In the genomic region with DNA sequence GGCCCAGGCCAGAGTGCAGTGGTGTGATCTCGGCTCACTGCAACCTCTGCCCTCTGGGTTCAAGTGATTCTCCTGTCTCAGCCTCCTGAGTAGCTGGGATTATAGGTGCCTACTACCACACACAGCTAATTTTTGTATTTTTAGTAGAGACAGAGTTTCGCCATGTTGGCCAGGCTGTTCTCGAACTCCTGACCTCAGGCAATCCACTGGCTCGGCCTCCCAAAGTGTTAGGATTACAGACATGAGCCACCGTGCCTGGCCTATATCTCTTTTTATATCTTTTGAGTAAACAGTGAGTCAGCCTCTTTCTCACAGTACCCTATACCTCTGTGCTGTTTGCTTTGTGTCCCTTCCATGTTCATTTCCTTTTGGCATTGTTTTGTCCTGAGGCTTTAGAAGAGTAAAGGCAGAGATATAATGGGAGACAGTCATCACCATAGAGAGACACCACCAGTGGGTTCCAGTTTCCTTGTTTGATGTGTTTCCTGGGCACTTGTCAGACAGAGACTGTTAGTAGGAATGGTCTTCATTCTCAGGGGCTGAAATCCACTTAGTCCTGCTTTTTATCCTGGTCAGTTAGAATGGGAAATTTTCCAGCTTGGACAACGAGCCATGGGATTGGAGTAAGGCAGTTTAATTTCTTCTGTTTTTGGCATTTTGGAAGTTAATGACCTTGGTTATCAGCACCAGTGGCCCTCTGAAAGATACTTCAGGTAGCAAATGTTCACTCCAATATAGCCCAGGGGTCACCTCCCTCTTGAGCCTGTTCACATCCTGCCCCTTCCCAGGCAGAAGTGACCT, we compare ENCODE assay signal across 1 cellular context.
TF ChIP-seq lines count a peak whose summit lies in the region.

No MANE protein-coding gene starts in this region.

TF ChIP-seq in HepG2, 621 proteins besides CTCF, POLR2A, EP300 and RAD21 (continued from another document and continues in another):
- TF ChIP-seq AFF4 (CRISPR knock-in tag; IDR thresholded peaks at IDR 0.05) (0 out of 2 replicates have a peak, but pooled peaks have one; percentile 58), IRF2 (CRISPR knock-in tag; IDR thresholded peaks at IDR 0.05) (peak; percentile 87), ZNF33A (CRISPR knock-in tag; IDR thresholded peaks at IDR 0.05; ENCODE audit: borderline replicate concordance) (peak; percentile 45; the same call in 1 of the 2 replicates), RERE (CRISPR knock-in tag; IDR thresholded peaks at IDR 0.05; ENCODE audit: low read depth) (peak; percentile 77), SRSF4 (IDR thresholded peaks at IDR 0.05; ENCODE audit: low read depth, low read length, poor library complexity, severe bottlenecking) (no peak), ZNF556 (CRISPR knock-in tag; IDR thresholded peaks at IDR 0.05; ENCODE audit: borderline replicate concordance) (peak; percentile 28; the same call in 1 of the 2 replicates), ZFP62 (CRISPR knock-in tag; IDR thresholded peaks at IDR 0.05) (0 out of 2 replicates have a peak, but pooled peaks have one; percentile 59), RFXANK (CRISPR knock-in tag; IDR thresholded peaks at IDR 0.05) (0 out of 2 replicates have a peak, but pooled peaks have one; percentile 39), ZNF569 (CRISPR knock-in tag; IDR thresholded peaks at IDR 0.05; ENCODE audit: borderline replicate concordance) (no peak), FOXA3 (CRISPR knock-in tag; IDR thresholded peaks at IDR 0.05) (peak; percentile 99), MTA3 (CRISPR knock-in tag; IDR thresholded peaks at IDR 0.05) (no peak), ZFP36 (IDR thresholded peaks at IDR 0.05; ENCODE audit: borderline replicate concordance, low read depth, low read length, partially characterized antibody) (no peak), RARA (CRISPR knock-in tag; IDR thresholded peaks at IDR 0.05) (peak; percentile 91), ZNF577 (CRISPR knock-in tag; IDR thresholded peaks at IDR 0.05; ENCODE audit: borderline replicate concordance, low read depth) (no peak), ZNF761 (CRISPR knock-in tag; conservative IDR thresholded peaks at IDR 0.05) (peak; percentile 76; the same call in 1 of the 2 replicates), YY1 (IDR thresholded peaks at IDR 0.05; ENCODE audit: insufficient read depth, insufficient replicate concordance, low read depth, low read length) (peak; percentile 38), ISL2 (CRISPR knock-in tag; IDR thresholded peaks at IDR 0.05) (peak; percentile 69; the same call in 1 of the 2 replicates), ZNF737 (CRISPR knock-in tag; IDR thresholded peaks at IDR 0.05; ENCODE audit: borderline replicate concordance) (no peak), ZNF564 (CRISPR knock-in tag; IDR thresholded peaks at IDR 0.05) (no peak; the same call in 1 of the 2 replicates), YEATS4 (CRISPR knock-in tag; IDR thresholded peaks at IDR 0.05; ENCODE audit: borderline replicate concordance) (peak; percentile 31; the same call in 1 of the 2 replicates), GABPA (IDR thresholded peaks at IDR 0.05; ENCODE audit: low read depth, low read length) (no peak), GABPA (CRISPR knock-in tag; IDR thresholded peaks at IDR 0.05; ENCODE audit: low read depth) (peak; percentile 75), ZNF251 (CRISPR knock-in tag; IDR thresholded peaks at IDR 0.05) (no peak), CBX5 (CRISPR knock-in tag; IDR thresholded peaks at IDR 0.05; ENCODE audit: borderline replicate concordance) (peak; percentile 73; the same call in 1 of the 2 replicates), CHD4 (IDR thresholded peaks at IDR 0.05; ENCODE audit: borderline replicate concordance, low read length) (peak; percentile 97; the same call in 1 of the 2 replicates), HDAC2 (CRISPR knock-in tag; IDR thresholded peaks at IDR 0.05) (peak; percentile 90), SP5 (CRISPR knock-in tag; IDR thresholded peaks at IDR 0.05; ENCODE audit: borderline replicate concordance, low read depth) (0 out of 2 replicates have a peak, but pooled peaks have one; percentile 10), SNAPC2 (CRISPR knock-in tag; IDR thresholded peaks at IDR 0.05) (peak; percentile 36; the same call in 1 of the 2 replicates), KLF13 (CRISPR knock-in tag; IDR thresholded peaks at IDR 0.05) (no peak), MIER3 (CRISPR knock-in tag; IDR thresholded peaks at IDR 0.05; ENCODE audit: borderline replicate concordance) (peak; percentile 90), KAT8 (CRISPR knock-in tag; IDR thresholded peaks at IDR 0.05) (peak; percentile 65), ZNF710 (CRISPR knock-in tag; IDR thresholded peaks at IDR 0.05; ENCODE audit: borderline replicate concordance) (peak; percentile 95), FOXM1 (CRISPR knock-in tag; IDR thresholded peaks at IDR 0.05) (no peak), SPEN (CRISPR knock-in tag; IDR thresholded peaks at IDR 0.05; ENCODE audit: low read depth) (no peak; the same call in 1 of the 2 replicates), ZC3H4 (CRISPR knock-in tag; IDR thresholded peaks at IDR 0.05; ENCODE audit: borderline replicate concordance) (no peak), TAF15 (IDR thresholded peaks at IDR 0.05; ENCODE audit: low read depth, low read length, poor library complexity, severe bottlenecking) (no peak), HNF4A (CRISPR knock-in tag; IDR thresholded peaks at IDR 0.05) (peak; percentile 64), JARID2 (CRISPR knock-in tag; IDR thresholded peaks at IDR 0.05; ENCODE audit: insufficient replicate concordance) (peak; percentile 89)
- TF ChIP-seq, protein P1, sequence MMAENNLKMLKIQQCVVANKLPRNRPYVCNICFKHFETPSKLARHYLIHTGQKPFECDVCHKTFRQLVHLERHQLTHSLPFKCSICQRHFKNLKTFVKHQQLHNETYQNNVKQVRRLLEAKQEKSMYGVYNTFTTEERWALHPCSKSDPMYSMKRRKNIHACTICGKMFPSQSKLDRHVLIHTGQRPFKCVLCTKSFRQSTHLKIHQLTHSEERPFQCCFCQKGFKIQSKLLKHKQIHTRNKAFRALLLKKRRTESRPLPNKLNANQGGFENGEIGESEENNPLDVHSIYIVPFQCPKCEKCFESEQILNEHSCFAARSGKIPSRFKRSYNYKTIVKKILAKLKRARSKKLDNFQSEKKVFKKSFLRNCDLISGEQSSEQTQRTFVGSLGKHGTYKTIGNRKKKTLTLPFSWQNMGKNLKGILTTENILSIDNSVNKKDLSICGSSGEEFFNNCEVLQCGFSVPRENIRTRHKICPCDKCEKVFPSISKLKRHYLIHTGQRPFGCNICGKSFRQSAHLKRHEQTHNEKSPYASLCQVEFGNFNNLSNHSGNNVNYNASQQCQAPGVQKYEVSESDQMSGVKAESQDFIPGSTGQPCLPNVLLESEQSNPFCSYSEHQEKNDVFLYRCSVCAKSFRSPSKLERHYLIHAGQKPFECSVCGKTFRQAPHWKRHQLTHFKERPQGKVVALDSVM (CRISPR knock-in tag; IDR thresholded peaks at IDR 0.05): peak; percentile 86
- TF ChIP-seq, protein P2, sequence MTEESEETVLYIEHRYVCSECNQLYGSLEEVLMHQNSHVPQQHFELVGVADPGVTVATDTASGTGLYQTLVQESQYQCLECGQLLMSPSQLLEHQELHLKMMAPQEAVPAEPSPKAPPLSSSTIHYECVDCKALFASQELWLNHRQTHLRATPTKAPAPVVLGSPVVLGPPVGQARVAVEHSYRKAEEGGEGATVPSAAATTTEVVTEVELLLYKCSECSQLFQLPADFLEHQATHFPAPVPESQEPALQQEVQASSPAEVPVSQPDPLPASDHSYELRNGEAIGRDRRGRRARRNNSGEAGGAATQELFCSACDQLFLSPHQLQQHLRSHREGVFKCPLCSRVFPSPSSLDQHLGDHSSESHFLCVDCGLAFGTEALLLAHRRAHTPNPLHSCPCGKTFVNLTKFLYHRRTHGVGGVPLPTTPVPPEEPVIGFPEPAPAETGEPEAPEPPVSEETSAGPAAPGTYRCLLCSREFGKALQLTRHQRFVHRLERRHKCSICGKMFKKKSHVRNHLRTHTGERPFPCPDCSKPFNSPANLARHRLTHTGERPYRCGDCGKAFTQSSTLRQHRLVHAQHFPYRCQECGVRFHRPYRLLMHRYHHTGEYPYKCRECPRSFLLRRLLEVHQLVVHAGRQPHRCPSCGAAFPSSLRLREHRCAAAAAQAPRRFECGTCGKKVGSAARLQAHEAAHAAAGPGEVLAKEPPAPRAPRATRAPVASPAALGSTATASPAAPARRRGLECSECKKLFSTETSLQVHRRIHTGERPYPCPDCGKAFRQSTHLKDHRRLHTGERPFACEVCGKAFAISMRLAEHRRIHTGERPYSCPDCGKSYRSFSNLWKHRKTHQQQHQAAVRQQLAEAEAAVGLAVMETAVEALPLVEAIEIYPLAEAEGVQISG (CRISPR knock-in tag; IDR thresholded peaks at IDR 0.05): peak; percentile 58; the same call in 1 of the 2 replicates
- TF ChIP-seq, protein P3, sequence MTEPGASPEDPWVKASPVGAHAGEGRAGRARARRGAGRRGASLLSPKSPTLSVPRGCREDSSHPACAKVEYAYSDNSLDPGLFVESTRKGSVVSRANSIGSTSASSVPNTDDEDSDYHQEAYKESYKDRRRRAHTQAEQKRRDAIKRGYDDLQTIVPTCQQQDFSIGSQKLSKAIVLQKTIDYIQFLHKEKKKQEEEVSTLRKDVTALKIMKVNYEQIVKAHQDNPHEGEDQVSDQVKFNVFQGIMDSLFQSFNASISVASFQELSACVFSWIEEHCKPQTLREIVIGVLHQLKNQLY (CRISPR knock-in tag; IDR thresholded peaks at IDR 0.05): peak; percentile 80
